In the genomic region with DNA sequence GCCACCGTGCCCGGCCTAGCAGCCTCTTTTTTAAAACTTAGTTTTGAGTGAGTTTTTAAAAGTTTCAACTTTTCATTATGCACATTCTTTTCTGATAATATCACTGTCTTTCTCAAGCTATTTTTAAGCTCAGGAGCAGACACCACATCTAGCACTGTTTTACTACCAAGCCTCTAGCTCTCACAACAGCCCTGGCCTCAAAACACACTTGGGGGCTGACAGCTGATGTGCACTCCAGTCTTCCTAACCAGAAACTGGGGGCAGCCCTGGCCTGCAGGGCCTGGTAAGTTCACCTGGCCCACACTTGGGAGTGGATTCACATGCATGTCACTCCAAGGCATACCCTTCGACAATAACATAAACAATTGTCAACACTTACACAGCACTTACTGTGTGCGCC, we compare ENCODE assay signal across 22 cellular contexts.
"Had no signal": no experiment of that assay in that cellular context is flagged by ENCODE, and none has a peak within 500 bp of the region (broad histone marks: within the 10 kb centered on the region; RNA-seq: fewer than 3 reads in every experiment).

No MANE protein-coding gene starts in this region.

- H3K4me3 Mint-ChIP-seq: activated CD4-positive, alpha-beta memory T cell treated with anti-CD3 and anti-CD28 coated beads, Interleukin-2, amount 10 ng/mL, durations not matched to agents 7 days and 5 days; activated T-cell treated with anti-CD3 and anti-CD28 coated beads, Interleukin-2, amount 50 U/mL, for 72 hours; dendritic cell treated with granulocyte-macrophage colony-stimulating factor and Interleukin-4, amounts not matched to agents 40 ng/mL and 50 ng/mL, for 4 days; effector memory CD8-positive, alpha-beta T cell; mesothelial cell of epicardium; neural crest cell had no signal

- FAIRE-seq: islet of Langerhans had no signal

- H3K4me1 ChIP-seq: gastrocnemius medialis, lower lobe of right lung, transverse colon had no signal

- H3K27me3 Mint-ChIP-seq: activated CD4-positive, alpha-beta memory T cell treated with anti-CD3 and anti-CD28 coated beads, Interleukin-2, amount 10 ng/mL, durations not matched to agents 7 days and 5 days; dendritic cell treated with granulocyte-macrophage colony-stimulating factor and Interleukin-4, amounts not matched to agents 40 ng/mL and 50 ng/mL, for 4 days; effector memory CD8-positive, alpha-beta T cell had no signal

- DNase-seq: activated CD4-positive, alpha-beta memory T cell treated with anti-CD3 and anti-CD28 coated beads, Interleukin-2, amount 10 ng/mL, durations not matched to agents 7 days and 5 days; activated CD8-positive, alpha-beta memory T cell treated with anti-CD3 and anti-CD28 coated beads, Interleukin-2, amount 50 U/mL, for 48 hours; activated gamma-delta T cell; activated T-cell treated with anti-CD3 and anti-CD28 coated beads, Interleukin-2, amount 50 U/mL, for 72 hours; amniotic stem cell; brain microvascular endothelial cell; effector memory CD8-positive, alpha-beta T cell; gastrocnemius medialis; heart left ventricle; left colon; lower lobe of right lung; ovary; stimulated activated CD4-positive, alpha-beta T cell treated with anti-CD3 and anti-CD28 coated beads, Interleukin-4, amount 100 ng/mL, for 1 hour; stimulated activated naive CD4-positive, alpha-beta T cell; substantia nigra; transverse colon; WERI-Rb-1 had no signal

- H3K4me3 ChIP-seq: gastrocnemius medialis, heart left ventricle, lower lobe of right lung, ovary, transverse colon had no signal

- H3K36me3 ChIP-seq: ovary, transverse colon had no signal

- H3K9me3 ChIP-seq: gastrocnemius medialis, heart left ventricle, lower lobe of right lung, ovary, transverse colon had no signal

- H3K27ac Mint-ChIP-seq: activated naive CD4-positive, alpha-beta T cell treated with anti-CD3 and anti-CD28 coated beads, Interleukin-2, amount 50 U/mL, for 72 hours; activated T-cell treated with anti-CD3 and anti-CD28 coated beads, Interleukin-2, amount 50 U/mL, for 72 hours; dendritic cell treated with granulocyte-macrophage colony-stimulating factor and Interleukin-4, amounts not matched to agents 40 ng/mL and 50 ng/mL, for 4 days; effector memory CD8-positive, alpha-beta T cell; mesothelial cell of epicardium had no signal

- ATAC-seq: activated naive CD4-positive, alpha-beta T cell treated with anti-CD3 and anti-CD28 coated beads, Interleukin-2, amount 50 U/mL, for 72 hours; activated T-cell treated with anti-CD3 and anti-CD28 coated beads, Interleukin-2, amount 50 U/mL, for 72 hours; effector memory CD8-positive, alpha-beta T cell; gastrocnemius medialis; heart left ventricle; left colon; lower lobe of right lung had no signal

- H3K9me3 Mint-ChIP-seq: activated CD4-positive, alpha-beta memory T cell treated with anti-CD3 and anti-CD28 coated beads, Interleukin-2, amount 10 ng/mL, durations not matched to agents 7 days and 5 days; activated naive CD4-positive, alpha-beta T cell treated with anti-CD3 and anti-CD28 coated beads, Interleukin-2, amount 50 U/mL, for 72 hours; activated T-cell treated with anti-CD3 and anti-CD28 coated beads, Interleukin-2, amount 50 U/mL, for 72 hours; dendritic cell treated with granulocyte-macrophage colony-stimulating factor and Interleukin-4, amounts not matched to agents 40 ng/mL and 50 ng/mL, for 4 days; effector memory CD8-positive, alpha-beta T cell; mesothelial cell of epicardium; neural crest cell had no signal

- H3K4me1 Mint-ChIP-seq: neural crest cell had no signal

- H3K27ac ChIP-seq: brain microvascular endothelial cell, gastrocnemius medialis, lower lobe of right lung, ovary, transverse colon, WERI-Rb-1 had no signal

- H3K27me3 ChIP-seq: brain microvascular endothelial cell, gastrocnemius medialis, heart left ventricle, ovary, transverse colon had no signal
